Comparison of ENCODE assay signal across 20 cellular contexts in the genomic region with DNA sequence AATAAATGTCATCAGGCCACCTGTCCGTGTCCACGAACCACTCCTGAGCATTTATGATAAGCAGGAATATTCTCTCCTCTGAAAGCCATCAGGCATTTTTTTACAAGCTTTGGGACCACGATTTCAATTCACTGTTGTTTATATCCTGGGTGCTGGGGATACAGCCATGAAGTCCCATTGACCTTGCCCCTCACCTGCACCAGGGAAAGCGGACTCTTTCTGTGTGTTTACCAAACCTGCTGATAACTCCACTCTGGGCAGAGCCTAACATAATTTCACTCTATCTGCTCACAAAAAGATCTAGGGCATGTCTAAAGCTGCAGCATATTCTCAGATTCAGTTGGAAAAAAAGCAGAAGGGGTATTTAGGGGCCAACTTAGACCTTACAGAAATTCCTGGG. TPM values are rescaled to one million over a fixed set of nuclear protein-coding genes. Genes with fewer than 3 reads are reported as not detected.
"Had no signal": no experiment of that assay in that cellular context is flagged by ENCODE, and none has a peak within 500 bp of the region (broad histone marks: within the 10 kb centered on the region; RNA-seq: fewer than 3 reads in every experiment).

No MANE protein-coding gene starts in this region.

- H3K9me3 ChIP-seq: body of pancreas, colonic mucosa, sigmoid colon, SJSA1, thyroid gland had no signal

- H3K36me3 Mint-ChIP-seq: activated naive CD4-positive, alpha-beta T cell treated with anti-CD3 and anti-CD28 coated beads, Interleukin-2, amount 50 U/mL, for 24 hours; WTC11 had no signal

- FAIRE-seq: frontal cortex, islet of Langerhans, TTC549 had no signal

- H3K9me3 Mint-ChIP-seq: activated CD4-positive, alpha-beta T cell treated with anti-CD3 and anti-CD28 coated beads, Interleukin-2, amount 10 ng/mL, durations not matched to agents 7 days and 5 days; nephron had no signal

- H3K27ac Mint-ChIP-seq: activated CD4-positive, alpha-beta T cell treated with anti-CD3 and anti-CD28 coated beads, Interleukin-2, amount 10 ng/mL, durations not matched to agents 7 days and 5 days; activated naive CD4-positive, alpha-beta T cell treated with anti-CD3 and anti-CD28 coated beads, Interleukin-2, amount 50 U/mL, for 24 hours; nephron; WTC11 had no signal

- ATAC-seq: left colon, WTC11 had no signal

- H3K4me3 Mint-ChIP-seq: activated CD4-positive, alpha-beta T cell treated with anti-CD3 and anti-CD28 coated beads, Interleukin-2, amount 10 ng/mL, durations not matched to agents 7 days and 5 days; activated naive CD4-positive, alpha-beta T cell treated with anti-CD3 and anti-CD28 coated beads, Interleukin-2, amount 50 U/mL, for 24 hours; nephron; WTC11 had no signal

- DNase-seq: activated effector memory CD4-positive, alpha-beta T cell treated with anti-CD3 and anti-CD28 coated beads, Interleukin-2, amount 50 U/mL, for 16 hours; amniotic stem cell; central memory CD4-positive, alpha-beta T cell; colonic mucosa; effector CD8-positive, alpha-beta T cell; sigmoid colon; spleen; thyroid gland had no signal

- H3K27me3 ChIP-seq: body of pancreas, colonic mucosa, sigmoid colon, SJSA1, spleen, thyroid gland had no signal

- H3K4me1 ChIP-seq: colonic mucosa, sigmoid colon, thyroid gland had no signal

- H3K36me3 ChIP-seq: colonic mucosa, sigmoid colon, SJSA1, thyroid gland had no signal

- H3K4me3 ChIP-seq: body of pancreas, colonic mucosa, sigmoid colon, SJSA1, thyroid gland had no signal

- H3K4me1 Mint-ChIP-seq: WTC11 had no signal

- H3K27ac ChIP-seq: body of pancreas, colonic mucosa, sigmoid colon, SJSA1, thyroid gland had no signal

RNA-seq across cellular contexts. Expression of a gene that starts 4.8 kb away (rescaled TPM):
- total RNA-seq: activated CD4-positive, alpha-beta T cell treated with anti-CD3 and anti-CD28 coated beads, Interleukin-2, amount 10 ng/mL, durations not matched to agents 7 days and 5 days; fibroblast of lung; SJSA1; T-helper 2 cell treated with Interferon-gamma antibody and Interleukin-4, amounts not matched to agents 100 ng/mL and 5 ng/mL, for 36 hours; WTC11 had no signal
- polyA plus RNA-seq: fibroblast of lung had no signal
